In genomic region chr3:12947504-12948369, GRCh38 we compare ENCODE assay signal across 8 cellular contexts.
A peak's percentile ranks its signal among the peaks of the same experiment; 100 is the strongest.
DNase-seq lines count a peak whose midpoint lies in the region; ATAC-seq and TF ChIP-seq lines count a peak whose summit lies in the region.

No MANE protein-coding gene starts in this region.

- no peak overlapping the region for H3K27ac Mint-ChIP-seq in endodermal cell

- peak; percentile 64 for TF ChIP-seq CTCF in endodermal cell (conservative IDR thresholded peaks at IDR 0.05)
- no peak for TF ChIP-seq CTCF in ovary (IDR thresholded peaks at IDR 0.05)

- 75 to 92% methylated on average over 2 to 7 of the region's 7 CpGs for WGBS in endodermal cell (ENCODE audit: insufficient coverage in 1 of 2, insufficient read length in 1 of 2), 2 experiments
- WGBS in ovary, 3 donors, result 56 to 65% (median 57%) methylated on average over 7 of the region's 7 CpGs

- no peaks in the 10 kb centered on the region for H3K9me3 Mint-ChIP-seq in endodermal cell

- H3K36me3 ChIP-seq in endodermal cell (ENCODE audit: control insufficient read depth, insufficient read depth, low read length) (no peaks in the 10 kb centered on the region), ovary (no peaks in the 10 kb centered on the region)

- peak overlapping the region; percentile 32 for H3K27ac ChIP-seq in endodermal cell (ENCODE audit: low read depth, low read length)
- H3K27ac ChIP-seq in ovary, result no peak overlapping the region

- H3K27me3 ChIP-seq in endodermal cell (ENCODE audit: control insufficient read depth, insufficient read depth, low read length, poor library complexity, severe bottlenecking), result no peaks in the 10 kb centered on the region
- no peaks in the 10 kb centered on the region for H3K27me3 ChIP-seq in ovary

- intact Hi-C loops in ovary (cut with DNase I), result no loop called here

- no peak for TF ChIP-seq EP300 in ovary (IDR thresholded peaks at IDR 0.05)

- no peaks in the 10 kb centered on the region for H3K9me3 ChIP-seq in endodermal cell (ENCODE audit: control insufficient read depth, low read length)
- H3K9me3 ChIP-seq in ovary, result no peaks in the 10 kb centered on the region

- H3K36me3 Mint-ChIP-seq in endodermal cell (ENCODE audit: low read depth), result no peaks in the 10 kb centered on the region

- H3K4me3 ChIP-seq in endodermal cell (ENCODE audit: low read length), result no peak overlapping the region
- H3K4me3 ChIP-seq in ovary, result no peak overlapping the region

- no peak for TF ChIP-seq POLR2A in ovary (IDR thresholded peaks at IDR 0.05)

- peak; percentile 26 for DNase-seq in ELF-1 (ENCODE audit: low read depth, low spot score)
- peak; percentile 9 for DNase-seq in NCI-H69 (lab: John Stamatoyannopoulos, UW)
- DNase-seq in endodermal cell, result peak; percentile 77
- peak; percentile 65 to 83 (median 77) for DNase-seq in ovary
- DNase-seq in DMS114 treated with DMSO at 0.1 percent for 48 hours (lab: John Stamatoyannopoulos, UW; ENCODE audit: unreplicated experiment), result no peak
- no peak for DNase-seq in activated naive CD4-positive, alpha-beta T cell treated with Interleukin-2 at 50 U/mL for 16 hours
- no peak for DNase-seq in activated CD4-positive, CD25-positive, alpha-beta regulatory T cell treated with anti-CD3 and anti-CD28 coated beads, Interleukin-2, amount 50 U/mL, for 72 hours

- no peaks in the 10 kb centered on the region for H3K27me3 Mint-ChIP-seq in endodermal cell (ENCODE audit: insufficient read depth)

- H3K4me1 Mint-ChIP-seq in endodermal cell, result peaks cover 2% of the 10 kb centered on the region

- no peak overlapping the region for H3K9ac ChIP-seq in endodermal cell (ENCODE audit: extremely low read depth, low read length, poor library complexity, severe bottlenecking)

- peaks cover 4% of the 10 kb centered on the region for H3K4me1 ChIP-seq in endodermal cell (ENCODE audit: control insufficient read depth, insufficient read depth, low read length)
- peaks cover 36% of the 10 kb centered on the region for H3K4me1 ChIP-seq in ovary (ENCODE audit: insufficient read depth)

- H3K4me3 Mint-ChIP-seq in endodermal cell, result no peak overlapping the region

- ATAC-seq in GM19035 (IDR thresholded peaks at IDR 0.05; ENCODE audit: unreplicated experiment), result no peak

Comparison
In these comparisons a context has a peak if more than half of its experiments do, and no peak if none do; other contexts are left out.
1. DNase-seq: peak in ELF-1 (single experiment), NCI-H69 (single experiment), endodermal cell (single experiment) and ovary (5 of 5); none in DMS114 treated with DMSO at 0.1 percent for 48 hours (single experiment), activated naive CD4-positive, alpha-beta T cell treated with Interleukin-2 at 50 U/mL for 16 hours (single experiment) and activated CD4-positive, CD25-positive, alpha-beta regulatory T cell treated with anti-CD3 and anti-CD28 coated beads, Interleukin-2, amount 50 U/mL, for 72 hours (single experiment).